Comparison of ENCODE assay signal across 9 cellular contexts in the genomic region with DNA sequence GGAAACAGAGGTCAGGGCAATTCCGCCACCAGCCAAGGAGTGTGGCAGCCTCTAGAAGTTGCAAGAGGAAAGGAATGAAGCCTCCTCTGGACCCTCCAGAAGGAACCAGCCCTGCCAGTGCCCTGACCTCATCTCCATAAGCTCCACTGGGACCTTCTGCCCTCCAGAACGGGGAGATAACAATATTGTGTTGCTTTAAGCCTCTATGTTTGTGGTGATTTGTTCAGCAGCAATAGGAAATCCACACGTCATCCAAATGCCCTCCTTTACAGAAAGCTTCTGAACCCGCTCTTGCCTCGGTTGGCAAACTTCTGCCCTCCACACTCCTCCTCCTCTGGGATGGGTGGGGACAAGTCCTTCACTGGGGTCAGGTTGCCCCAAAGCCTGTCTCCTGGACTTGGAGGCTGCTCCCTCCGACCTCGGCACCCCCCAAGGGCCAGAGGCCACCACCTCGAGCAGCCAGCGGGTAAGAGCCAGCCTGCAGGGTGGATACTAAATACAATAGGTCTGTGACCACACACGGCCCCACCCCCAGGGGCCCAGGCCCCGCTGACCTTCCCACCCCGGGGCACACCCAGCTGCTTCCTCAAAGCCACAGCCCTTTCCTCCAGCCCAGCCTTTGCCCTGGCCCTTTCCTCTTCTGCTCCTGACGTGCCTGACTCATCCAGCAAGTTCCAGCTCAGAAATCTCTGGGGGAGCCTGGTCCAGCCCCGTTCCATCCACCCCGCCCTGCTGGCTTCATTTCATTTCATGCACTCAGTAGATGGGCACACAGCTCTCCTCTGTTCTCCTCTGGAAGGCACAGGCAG. TPM values are rescaled to one million over a fixed set of nuclear protein-coding genes. Genes with fewer than 3 reads are reported as not detected.
DNase-seq lines count a peak whose midpoint lies in the region; ATAC-seq and TF ChIP-seq lines count a peak whose summit lies in the region.
"Had no signal": no experiment of that assay in that cellular context is flagged by ENCODE, and none has a peak within 500 bp of the region (broad histone marks: within the 10 kb centered on the region; RNA-seq: fewer than 3 reads in every experiment).

No MANE protein-coding gene starts in this region.

- H3K4me1 Mint-ChIP-seq in Caco-2 (ENCODE audit: low read depth, unreplicated experiment), result peaks cover 7% of the 10 kb centered on the region

- H3K9me3 Mint-ChIP-seq in Caco-2 (ENCODE audit: unreplicated experiment), result no peaks in the 10 kb centered on the region

- H3K27ac ChIP-seq in RWPE2 (ENCODE audit: poor library complexity, severe bottlenecking), result peak overlapping the region; percentile 53
- H3K27ac ChIP-seq in esophagus squamous epithelium, result peak overlapping the region; percentile 73 to 88 (median 78)

- H3K36me3 Mint-ChIP-seq in Caco-2 (ENCODE audit: insufficient read depth, unreplicated experiment), result no peaks in the 10 kb centered on the region

- BruUV-seq in Caco-2 (replicated peaks; lab: Mats Ljungman, UMichigan), result no TSS peak

- H3K27me3 ChIP-seq in Caco-2 (replicated peaks; ENCODE audit: control insufficient read depth, insufficient read depth, low read length) (no peaks in the 10 kb centered on the region), RWPE2 (ENCODE audit: insufficient read depth, poor library complexity, severe bottlenecking) (no peaks in the 10 kb centered on the region), esophagus squamous epithelium (no peaks in the 10 kb centered on the region)

- intact Hi-C loops in Caco-2 (cut with micrococcal nuclease; ENCODE audit: unreplicated experiment), result no loop called here
- intact Hi-C loops in esophagus squamous epithelium (cut with DNase I), result no loop called here

- no peak for TF ChIP-seq CTCF in Caco-2 (IDR thresholded peaks at IDR 0.05; ENCODE audit: insufficient read depth in 1 of 2, low read depth in 1 of 2, low read length in 1 of 2, severe bottlenecking in 1 of 2, unreplicated experiment in 1 of 2)
- no peak for TF ChIP-seq CTCF in RWPE2 (IDR thresholded peaks at IDR 0.05; ENCODE audit: poor library complexity, severe bottlenecking)
- no peak for TF ChIP-seq CTCF in esophagus squamous epithelium (IDR thresholded peaks at IDR 0.05)
- TF ChIP-seq CTCF in omental fat pad (IDR thresholded peaks at IDR 0.05), result no peak

- peak overlapping the region; percentile 82 for H3K27ac Mint-ChIP-seq in Caco-2 (ENCODE audit: unreplicated experiment)

- no peaks in the 10 kb centered on the region for H3K9me3 ChIP-seq in Caco-2
- no peaks in the 10 kb centered on the region for H3K9me3 ChIP-seq in RWPE2 (ENCODE audit: severe bottlenecking)
- no peaks in the 10 kb centered on the region for H3K9me3 ChIP-seq in esophagus squamous epithelium

- DNase-seq in Caco-2 (peak; percentile 62 to 90), RWPE2 (ENCODE audit: low spot score) (peak; percentile 81), esophagus squamous epithelium (lab: John Stamatoyannopoulos, UW) (peak; percentile 42), omental fat pad (ENCODE audit: low spot score) (peak; percentile 62), occipital lobe (lab: John Stamatoyannopoulos, UW) (no peak), NCI-H2171 (lab: John Stamatoyannopoulos, UW) (no peak)
- no peak for DNase-seq in effector CD4-positive, alpha-beta T cell
- no peak for DNase-seq in activated effector memory CD4-positive, alpha-beta T cell treated with Interleukin-2 at 50 U/mL for 16 hours
- DNase-seq: NCI-H510A had no signal

- H3K4me1 ChIP-seq in Caco-2 (peaks cover 23% of the 10 kb centered on the region), RWPE2 (ENCODE audit: insufficient read depth, poor library complexity, severe bottlenecking) (peaks cover 26% of the 10 kb centered on the region), esophagus squamous epithelium (peaks cover 22 to 59% (median 39%) of the 10 kb centered on the region in 3 donors)

- CTCF ChIA-PET in Caco-2 (lab: Charles Lee), result no interaction called here

- WGBS in esophagus squamous epithelium, 2 donors, result 26 to 31% methylated on average over 9 to 10 of the region's 15 CpGs

- peak in 1 of 4 donors; percentile 8 for TF ChIP-seq POLR2A in esophagus squamous epithelium (IDR thresholded peaks at IDR 0.05)

- H3K36me3 ChIP-seq in Caco-2 (ENCODE audit: control insufficient read depth, insufficient read depth, low read length) (no peaks in the 10 kb centered on the region), RWPE2 (ENCODE audit: low read depth) (no peaks in the 10 kb centered on the region), esophagus squamous epithelium (no peaks in the 10 kb centered on the region)

- H3K4me3 ChIP-seq in Caco-2 (ENCODE audit: low read depth, low read length), result no peak overlapping the region
- no peak overlapping the region for H3K4me3 ChIP-seq in RWPE2 (ENCODE audit: severe bottlenecking)
- H3K4me3 ChIP-seq in esophagus squamous epithelium, result peak overlapping the region in 1 of 4 donors; percentile 33

- ATAC-seq in RWPE2 (ENCODE audit: low read depth) (peak; percentile 96), omental fat pad (ENCODE audit: low FRiP score) (peak; percentile 90)

- H3K4me3 Mint-ChIP-seq in Caco-2 (ENCODE audit: unreplicated experiment), result no peak overlapping the region

- POLR2A ChIA-PET in Caco-2 (lab: Charles Lee), result no interaction called here

- H3K27me3 Mint-ChIP-seq in Caco-2 (ENCODE audit: insufficient read depth, unreplicated experiment), result no peaks in the 10 kb centered on the region

RNA-seq across cellular contexts. Expression of a gene that starts 58.7 kb away (rescaled TPM):
- total RNA-seq in Caco-2 (2022) (243 and 250 TPM in 2 replicates), esophagus squamous epithelium (10 to 100 TPM; 17.7 to 84.1 (median 45.6) TPM), omental fat pad (10 to 100 TPM; 53.4 to 85.3 (median 71.9) TPM), occipital lobe (12.8 TPM)

Comparison
In these comparisons a context has a peak if more than half of its experiments do, and no peak if none do; other contexts are left out.
1. DNase-seq: peak in Caco-2 (2 of 2), RWPE2 (single experiment), esophagus squamous epithelium (single experiment) and omental fat pad (single experiment); none in occipital lobe (single experiment), effector CD4-positive, alpha-beta T cell (single experiment), NCI-H2171 (single experiment) and activated effector memory CD4-positive, alpha-beta T cell treated with Interleukin-2 at 50 U/mL for 16 hours (single experiment).